18 cellular contexts compared by ENCODE assay signal in genomic region chr9:26158631-26159150, GRCh38.
"Had no signal": no experiment of that assay in that cellular context is flagged by ENCODE, and none has a peak within 500 bp of the region (broad histone marks: within the 10 kb centered on the region; RNA-seq: fewer than 3 reads in every experiment).

No MANE protein-coding gene starts in this region.

- DNase-seq: activated CD4-positive, alpha-beta T cell treated with anti-CD3 and anti-CD28 coated beads, Interleukin-2, amount 50 U/mL, for 1 hour; activated CD8-positive, alpha-beta memory T cell treated with anti-CD3 and anti-CD28 coated beads for 24 hours; activated naive CD4-positive, alpha-beta T cell; activated naive CD8-positive, alpha-beta T cell treated with anti-CD3 and anti-CD28 coated beads, Interleukin-2, amount 10 ng/mL, durations not matched to agents 7 days and 5 days; aorta; effector CD8-positive, alpha-beta T cell; foreskin melanocyte; head of caudate nucleus; immature natural killer cell; left colon; lower lobe of right lung; stimulated activated CD4-positive, alpha-beta T cell treated with anti-CD3 and anti-CD28 coated beads, Interleukin-12 subunit alpha, Interleukin-12 subunit beta, amount 100 ng/mL, for 4 hours; stimulated activated CD4-positive, alpha-beta T cell treated with anti-CD3 and anti-CD28 coated beads, Interleukin-2, amount 100 ng/mL, for 24 hours; stomach; testis had no signal

- H3K9ac ChIP-seq: neural progenitor cell, parathyroid adenoma had no signal

- ATAC-seq: activated CD4-positive, CD25-positive, alpha-beta regulatory T cell treated with anti-CD3 and anti-CD28 coated beads, Interleukin-2, amount 50 U/mL, for 24 hours; left colon; lower lobe of right lung had no signal

- H3K4me2 ChIP-seq: neural progenitor cell had no signal

- H3K4me1 ChIP-seq: lower lobe of right lung, neural progenitor cell, parathyroid adenoma, stomach, testis had no signal

- H3K9me3 ChIP-seq: lower lobe of right lung, stomach, testis had no signal

- H2AFZ ChIP-seq: neural progenitor cell, parathyroid adenoma had no signal

- H3K4me3 ChIP-seq: lower lobe of right lung, neural progenitor cell, stomach, testis had no signal

- H3K27ac ChIP-seq: lower lobe of right lung, neural progenitor cell, parathyroid adenoma, stomach, testis had no signal

- H3K36me3 ChIP-seq: lower lobe of right lung, neural progenitor cell, stomach had no signal

- H3K27me3 ChIP-seq: neural progenitor cell, stomach, testis had no signal
